18 cellular contexts compared by ENCODE assay signal in genomic region chr20:58554541-58554940, GRCh38. TPM values are rescaled to one million over a fixed set of nuclear protein-coding genes. Genes with fewer than 3 reads are reported as not detected.
DNase-seq lines count a peak whose midpoint lies in the region; ATAC-seq, FAIRE-seq and TF ChIP-seq lines count a peak whose summit lies in the region.
"Had no signal": no experiment of that assay in that cellular context is flagged by ENCODE, and none has a peak within 500 bp of the region (broad histone marks: within the 10 kb centered on the region; RNA-seq: fewer than 3 reads in every experiment).

No MANE protein-coding gene starts in this region.

- no peak overlapping the region for H3K27ac Mint-ChIP-seq in activated T-cell treated with anti-CD3 and anti-CD28 coated beads, Interleukin-2, amount 50 U/mL, for 24 hours

- TF ChIP-seq EP300 in A549 (IDR thresholded peaks at IDR 0.05) = no peak

- H3K36me3 ChIP-seq in breast epithelium = no peaks in the 10 kb centered on the region

- H3K4me1 Mint-ChIP-seq in activated T-cell treated with anti-CD3 and anti-CD28 coated beads, Interleukin-2, amount 50 U/mL, for 24 hours (ENCODE audit: low read depth) = no peaks in the 10 kb centered on the region

- H3K9me3 ChIP-seq in A549 (no peaks in the 10 kb centered on the region; the same call in 2 of the 3 replicates), breast epithelium (no peaks in the 10 kb centered on the region)

- no peaks in the 10 kb centered on the region for H3K36me3 Mint-ChIP-seq in activated T-cell treated with anti-CD3 and anti-CD28 coated beads, Interleukin-2, amount 50 U/mL, for 24 hours (ENCODE audit: low read depth)

- no peak for TF ChIP-seq RAD21 in A549 (conservative IDR thresholded peaks at IDR 0.05 in 1 of 2, IDR thresholded peaks at IDR 0.05 in 1 of 2)

- H3K4me3 ChIP-seq in A549 = no peak overlapping the region
- H3K4me3 ChIP-seq in breast epithelium = no peak overlapping the region

- WGBS in A549 (ENCODE audit: missing lambda C conversion rate) = 43% methylated on average over 3 of the region's 3 CpGs

- no peak for TF ChIP-seq POLR2A in A549 (IDR thresholded peaks at IDR 0.05; ENCODE audit: low read length)
- TF ChIP-seq POLR2A in breast epithelium (IDR thresholded peaks at IDR 0.05) = no peak

- FAIRE-seq in A549 (lab: Jason Lieb, UNC) = no peak
- FAIRE-seq: G401.6, GM12891, GM19239 had no signal

- DNase-seq in A549 (ENCODE audit: low read depth in 1 of 2, low spot score in 1 of 2) (no peak), M059J (ENCODE audit: low read depth) (peak; percentile 39), breast epithelium (ENCODE audit: low spot score in 2 of 2) (peak in 1 of 2 donors; percentile 12), sciatic nerve (ENCODE audit: low spot score) (no peak)
- no peak for DNase-seq in activated T-cell treated with anti-CD3 and anti-CD28 coated beads, Interleukin-2, amount 50 U/mL, for 24 hours
- DNase-seq: DMS79, NCI-H1105 treated with DMSO at 0.1 percent for 48 hours, NCI-H2029 treated with DMSO at 0.1 percent for 48 hours, NCI-H510A, NCI-H82 had no signal

- TF ChIP-seq CTCF in A549 (IDR thresholded peaks at IDR 0.05) (no peak), breast epithelium (IDR thresholded peaks at IDR 0.05) (no peak)

- POLR2A ChIA-PET in A549 (lab: Yijun Ruan, JAX) = no interaction called here

- ATAC-seq in A549 (no peak), sciatic nerve (peak; percentile 7), GM18511 (IDR thresholded peaks at IDR 0.05; ENCODE audit: unreplicated experiment) (no peak), HG03565 (IDR thresholded peaks at IDR 0.05; ENCODE audit: unreplicated experiment) (no peak), HG02970 (IDR thresholded peaks at IDR 0.05; ENCODE audit: low FRiP score, unreplicated experiment) (no peak)
- ATAC-seq: HCT116 had no signal

- CTCF ChIA-PET in A549 (lab: Yijun Ruan, JAX) = interaction anchor here (2.4 kb wide), 1 partner anchor 97 kb away, joined by 6 read pairs; the partner anchor contains the start of gene STX16

- intact Hi-C loops in breast epithelium (cut with DNase I; ENCODE audit: low total_unique reads) (no loop called here), sciatic nerve (cut with DNase I) (no loop called here)

- H3K27ac ChIP-seq in A549 = peak overlapping the region in 1 of 2 experiments; percentile 56; a peak in 1 of 6 replicates
- peak overlapping the region; percentile 52 to 57 for H3K27ac ChIP-seq in breast epithelium

- H3K27me3 Mint-ChIP-seq in activated T-cell treated with anti-CD3 and anti-CD28 coated beads, Interleukin-2, amount 50 U/mL, for 24 hours = peaks cover 31% of the 10 kb centered on the region

- 0 out of 3 replicates have a peak, but pooled peaks cover 4% of the 10 kb centered on the region for H3K4me1 ChIP-seq in A549
- H3K4me1 ChIP-seq in breast epithelium = no peaks in the 10 kb centered on the region
- H3K4me1 ChIP-seq: Caco-2 had no signal

- H3K9me3 Mint-ChIP-seq in activated T-cell treated with anti-CD3 and anti-CD28 coated beads, Interleukin-2, amount 50 U/mL, for 24 hours = no peaks in the 10 kb centered on the region

- H3K4me3 Mint-ChIP-seq in activated T-cell treated with anti-CD3 and anti-CD28 coated beads, Interleukin-2, amount 50 U/mL, for 24 hours = no peak overlapping the region

- no peaks in the 10 kb centered on the region for H3K27me3 ChIP-seq in breast epithelium

- 0 out of 3 replicates have a peak overlapping the region, but pooled peaks have one; percentile 11 for H3K4me2 ChIP-seq in A549

TF ChIP-seq in A549, 52 proteins besides CTCF, POLR2A, EP300 and RAD21:
- TF ChIP-seq USF2 (IDR thresholded peaks at IDR 0.05) (no peak), ZNF302 (CRISPR knock-in tag; IDR thresholded peaks at IDR 0.05) (no peak), ATOH8 (CRISPR knock-in tag; IDR thresholded peaks at IDR 0.05; ENCODE audit: low read depth) (no peak), NR3C1 (IDR thresholded peaks at IDR 0.05) (no peak), RNF2 (IDR thresholded peaks at IDR 0.05; ENCODE audit: borderline replicate concordance, low read depth) (no peak), HES2 (IDR thresholded peaks at IDR 0.05) (no peak), RCOR1 (IDR thresholded peaks at IDR 0.05; ENCODE audit: low read depth, low read length) (no peak), CBX8 (IDR thresholded peaks at IDR 0.05) (no peak), RARB (CRISPR knock-in tag; IDR thresholded peaks at IDR 0.05) (no peak), HOXA7 (CRISPR knock-in tag; IDR thresholded peaks at IDR 0.05) (no peak), ZSCAN20 (CRISPR knock-in tag; IDR thresholded peaks at IDR 0.05) (no peak)

RNA-seq across cellular contexts. Expression of gene APCDD1L, which starts 39.3 kb away (rescaled TPM):
- polyA plus RNA-seq in A549 (2011; rRNA removed) = not detected in 2 replicates
- polyA plus RNA-seq in A549 (2012; cell fraction: cytosol; rRNA removed) = not detected in 2 replicates
- polyA plus RNA-seq in A549 (2012; cell fraction: nucleus; rRNA removed) = not detected in 2 replicates
- polyA plus RNA-seq in A549 (2017; fragmentation: RNase III; extraction: RNeasy Plus Mini Kit Qiagen cat#74134 plus additional on column Dnase treatment) = not detected in 3 replicates
- polyA minus RNA-seq in A549 (2011; rRNA and poly(A)+ RNA removed) = not detected in 2 replicates
- total RNA-seq in M059J (2014; rRNA removed; shearing (Covaris generic)) = 14.2 and 24.2 TPM in 2 replicates
- total RNA-seq in breast epithelium = 1 to 10 TPM in 1 of 3 donors, under 1 TPM in 1, not detected in 1; 0.73 to 2.0 TPM
- 0.53 TPM for total RNA-seq in sciatic nerve
- total RNA-seq: Caco-2 had no signal
